Comparison of ENCODE assay signal across 24 cellular contexts in the genomic region with DNA sequence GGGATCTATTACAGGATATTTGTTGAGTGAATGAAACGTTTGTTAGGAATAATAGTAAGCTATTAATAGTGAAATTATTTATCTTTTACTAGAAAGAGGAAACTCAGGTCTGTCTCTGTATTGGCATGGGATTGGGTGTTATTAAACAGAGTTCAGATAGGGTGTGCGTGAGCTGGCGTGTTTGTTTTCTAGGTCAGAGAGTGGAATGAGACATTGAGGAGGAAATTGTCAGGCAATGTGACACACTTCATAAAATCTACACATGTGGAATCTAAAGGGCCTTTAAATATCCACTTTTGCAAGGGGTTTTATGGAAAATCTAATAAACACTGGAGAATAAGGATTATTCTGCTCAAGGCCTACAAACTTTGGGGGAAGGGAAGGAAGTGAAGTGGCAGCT.
A peak's percentile ranks its signal among the peaks of the same experiment; 100 is the strongest.
DNase-seq lines count a peak whose midpoint lies in the region; ATAC-seq and TF ChIP-seq lines count a peak whose summit lies in the region.
"Had no signal": no experiment of that assay in that cellular context is flagged by ENCODE, and none has a peak within 500 bp of the region (broad histone marks: within the 10 kb centered on the region; RNA-seq: fewer than 3 reads in every experiment).

No MANE protein-coding gene starts in this region.

- H3K36me3 ChIP-seq in osteoblast (ENCODE audit: insufficient read depth, low read length) = peaks cover 11% of the 10 kb centered on the region
- H3K36me3 ChIP-seq: BLaER1 treated with 17β-estradiol and CSF1 and Interleukin-3, amounts not matched to agents 10 nM and 100 nM; SJCRH30 had no signal

- H2AFZ ChIP-seq in osteoblast (ENCODE audit: low read length) = no peak overlapping the region

- H3K27me3 ChIP-seq in osteoblast (ENCODE audit: insufficient read depth, low read length) = no peaks in the 10 kb centered on the region
- H3K27me3 ChIP-seq: BLaER1 treated with 17β-estradiol and CSF1 and Interleukin-3, amounts not matched to agents 10 nM and 100 nM; SJCRH30 had no signal

- H3K27ac ChIP-seq in VCaP = peak overlapping the region; percentile 66
- peak overlapping the region; percentile 83 for H3K27ac ChIP-seq in osteoblast (ENCODE audit: low read depth, low read length)
- H3K27ac ChIP-seq: BLaER1 treated with 17β-estradiol and CSF1 and Interleukin-3, amounts not matched to agents 10 nM and 100 nM; KMS-11; SJCRH30 had no signal

- ATAC-seq in HG02870 (IDR thresholded peaks at IDR 0.05; ENCODE audit: unreplicated experiment) = no peak
- ATAC-seq: Panc1 had no signal

- H4K20me1 ChIP-seq in osteoblast (ENCODE audit: insufficient read depth, low read length) = no peaks in the 10 kb centered on the region
- H4K20me1 ChIP-seq: BLaER1 treated with 17β-estradiol and CSF1 and Interleukin-3, amounts not matched to agents 10 nM and 100 nM had no signal

- no peak overlapping the region for H3K4me2 ChIP-seq in osteoblast (ENCODE audit: insufficient read depth, low read length)
- H3K4me2 ChIP-seq: BLaER1 treated with 17β-estradiol and CSF1 and Interleukin-3, amounts not matched to agents 10 nM and 100 nM; KMS-11 had no signal

- H3K4me1 ChIP-seq in osteoblast (ENCODE audit: insufficient read depth, low read length) = peaks cover 19% of the 10 kb centered on the region
- H3K4me1 ChIP-seq: BLaER1 treated with 17β-estradiol and CSF1 and Interleukin-3, amounts not matched to agents 10 nM and 100 nM; Caco-2; SJCRH30 had no signal

- H3K9me3 ChIP-seq in osteoblast (ENCODE audit: low read depth, low read length) = no peaks in the 10 kb centered on the region
- H3K9me3 ChIP-seq: BLaER1 treated with 17β-estradiol and CSF1 and Interleukin-3, amounts not matched to agents 10 nM and 100 nM; Caco-2; SJCRH30 had no signal

- DNase-seq in Daoy (ENCODE audit: low read depth) (peak; percentile 53), fibroblast of villous mesenchyme (ENCODE audit: low read depth) (peak; percentile 23), osteoblast (ENCODE audit: insufficient read length, low spot score, missing footprints) (no peak), NCI-H1092 treated with DMSO at 0.1 percent for 48 hours (lab: John Stamatoyannopoulos, UW) (no peak), NCI-H2107 (lab: John Stamatoyannopoulos, UW) (no peak)
- DNase-seq: 8988T; Caco-2; CD4-positive, alpha-beta memory T cell; DMS 273 treated with DMSO at 0.1 percent for 48 hours; DMS79 treated with DMSO at 0.1 percent for 48 hours; H7; NCI-H1105; NCI-H146; NCI-H2029; NCI-H345; NCI-H524; NCI-H774; NK-92 treated with Interleukin-12 subunit alpha and Interleukin-12 subunit beta, amount 100 ng/mL, for 24 hours; SJCRH30 had no signal

- no peak overlapping the region for H3K4me3 ChIP-seq in fibroblast of villous mesenchyme (ENCODE audit: low read depth, low read length)
- no peak overlapping the region for H3K4me3 ChIP-seq in osteoblast (ENCODE audit: insufficient read depth, low read length)
- H3K4me3 ChIP-seq: BLaER1 treated with 17β-estradiol and CSF1 and Interleukin-3, amounts not matched to agents 10 nM and 100 nM; SJCRH30 had no signal

- peaks cover 88% of the 10 kb centered on the region for H3K79me2 ChIP-seq in osteoblast (ENCODE audit: insufficient read depth, low read length)

- TF ChIP-seq CTCF in VCaP (conservative IDR thresholded peaks at IDR 0.05) (no peak), fibroblast of villous mesenchyme (IDR thresholded peaks at IDR 0.05; ENCODE audit: insufficient read depth, low read depth, low read length) (no peak), osteoblast (IDR thresholded peaks at IDR 0.05; ENCODE audit: extremely low read depth, low read depth, low read length) (no peak)

Comparison
In these comparisons a context has a peak if more than half of its experiments do, and no peak if none do; other contexts are left out.
1. DNase-seq: peak in Daoy (single experiment) and fibroblast of villous mesenchyme (single experiment); none in osteoblast (single experiment), NCI-H1092 treated with DMSO at 0.1 percent for 48 hours (single experiment) and NCI-H2107 (single experiment).